Comparison of ENCODE assay signal across 19 cellular contexts in genomic region chr5:6264394-6264793, GRCh38.
"Had no signal": no experiment of that assay in that cellular context is flagged by ENCODE, and none has a peak within 500 bp of the region (broad histone marks: within the 10 kb centered on the region; RNA-seq: fewer than 3 reads in every experiment).

No MANE protein-coding gene starts in this region.

- H3K4me1 Mint-ChIP-seq: immature natural killer cell; memory B cell; mesothelial cell of epicardium; natural killer cell; neural crest cell; stimulated activated naive B cell treated with anti-CD40 and anti-IgM and Interleukin-4, amounts not matched to agents 10 μg/mL and 1 μg/mL and 100 μg/mL, for 72 hours had no signal

- DNase-seq: effector memory CD4-positive, alpha-beta T cell; glutamatergic neuron; immature natural killer cell; left ventricle myocardium inferior; lower lobe of right lung; natural killer cell; posterior cingulate gyrus; sigmoid colon; stimulated activated CD4-positive, alpha-beta T cell treated with anti-CD3 and anti-CD28 coated beads, Interleukin-2, amount 100 ng/mL, for 24 hours; stimulated activated CD4-positive, alpha-beta T cell treated with anti-CD3 and anti-CD28 coated beads, Interleukin-4, amount 100 ng/mL, for 4 hours; stimulated activated naive B cell treated with anti-CD40 and anti-IgM and Interleukin-4, amounts not matched to agents 10 μg/mL and 1 μg/mL and 100 μg/mL, for 72 hours; stomach; substantia nigra; transverse colon had no signal

- H3K4me3 Mint-ChIP-seq: immature natural killer cell; memory B cell; mesothelial cell of epicardium; natural killer cell; neural crest cell; stimulated activated naive B cell treated with anti-CD40 and anti-IgM and Interleukin-4, amounts not matched to agents 10 μg/mL and 1 μg/mL and 100 μg/mL, for 72 hours had no signal

- H3K9me3 Mint-ChIP-seq: neural crest cell had no signal

- ATAC-seq: esophagus mucosa; gastroesophageal sphincter; lower lobe of right lung; natural killer cell; stimulated activated naive B cell treated with anti-CD40 and anti-IgM and Interleukin-4, amounts not matched to agents 10 μg/mL and 1 μg/mL and 100 μg/mL, for 72 hours had no signal

- H3K27ac Mint-ChIP-seq: immature natural killer cell; memory B cell; mesothelial cell of epicardium; natural killer cell; stimulated activated naive B cell treated with anti-CD40 and anti-IgM and Interleukin-4, amounts not matched to agents 10 μg/mL and 1 μg/mL and 100 μg/mL, for 72 hours had no signal

- H3K36me3 Mint-ChIP-seq: immature natural killer cell, mesothelial cell of epicardium, natural killer cell had no signal
